Comparison of ENCODE assay signal across 26 cellular contexts in the genomic region with DNA sequence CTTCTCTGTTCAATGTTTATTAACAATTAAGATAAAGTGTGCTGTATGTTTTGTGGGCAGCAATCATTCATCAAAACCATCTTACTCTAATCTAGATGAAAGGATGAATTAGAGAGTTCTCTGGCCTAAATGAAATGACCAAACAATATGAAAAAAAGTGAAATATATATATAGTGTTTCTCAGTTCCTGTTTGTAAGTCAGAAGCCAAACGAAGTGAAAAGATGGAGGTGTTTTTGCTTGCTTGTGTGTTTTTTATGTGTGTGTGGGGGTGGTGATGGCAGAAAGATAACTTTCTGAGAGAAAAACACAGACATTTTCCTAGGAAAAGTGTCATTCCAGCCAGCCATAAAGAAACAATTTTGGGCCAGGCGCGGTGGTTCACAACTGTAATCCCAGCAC.
DNase-seq lines count a peak whose midpoint lies in the region; ATAC-seq and TF ChIP-seq lines count a peak whose summit lies in the region.
"Had no signal": no experiment of that assay in that cellular context is flagged by ENCODE, and none has a peak within 500 bp of the region (broad histone marks: within the 10 kb centered on the region; RNA-seq: fewer than 3 reads in every experiment).

No MANE protein-coding gene starts in this region.

- 50% methylated on average over 3 of the region's 3 CpGs for WGBS in smooth muscle cell (ENCODE audit: low lambda C conversion rate)

- H3K4me1 ChIP-seq in OCI-LY3 (ENCODE audit: low read length) (peaks cover 27% of the 10 kb centered on the region), smooth muscle cell (ENCODE audit: low read depth) (peaks cover 4% of the 10 kb centered on the region)
- H3K4me1 ChIP-seq: Caco-2, SJCRH30 had no signal

- H3K9ac ChIP-seq in OCI-LY3 (ENCODE audit: low read length) (no peak overlapping the region), smooth muscle cell (ENCODE audit: low read depth) (no peak overlapping the region)
- H3K9ac ChIP-seq: KMS-11 had no signal

- H3K9me3 ChIP-seq in OCI-LY3 (ENCODE audit: insufficient read depth, low read length) (no peaks in the 10 kb centered on the region), smooth muscle cell (replicated peaks; ENCODE audit: low read depth) (no peaks in the 10 kb centered on the region)
- H3K9me3 ChIP-seq: Caco-2, SJCRH30 had no signal

- H3K27me3 ChIP-seq in OCI-LY3 (ENCODE audit: low read depth, low read length) (no peaks in the 10 kb centered on the region), smooth muscle cell (ENCODE audit: low read depth) (no peaks in the 10 kb centered on the region)
- H3K27me3 ChIP-seq: SJCRH30 had no signal

- ATAC-seq in GM18858 (IDR thresholded peaks at IDR 0.05; ENCODE audit: unreplicated experiment) (peak; percentile 54), HG03432 (IDR thresholded peaks at IDR 0.05; ENCODE audit: unreplicated experiment) (peak; percentile 71)
- ATAC-seq: CD8-positive, alpha-beta T cell; Right ventricle myocardium inferior; SK-N-SH treated with all-trans-retinoic acid at 6 μM for 48 hours had no signal

- H2AFZ ChIP-seq in OCI-LY3 (ENCODE audit: low read depth, low read length), result peak overlapping the region; percentile 37; the same call in 1 of the 2 replicates
- peak overlapping the region; percentile 10 for H2AFZ ChIP-seq in smooth muscle cell (ENCODE audit: low read depth)

- H3K27ac ChIP-seq in OCI-LY3 (ENCODE audit: low read length), result peak overlapping the region; percentile 37
- H3K27ac ChIP-seq in smooth muscle cell (ENCODE audit: low read depth), result no peak overlapping the region
- H3K27ac ChIP-seq: KMS-11, SJCRH30 had no signal

- H4K20me1 ChIP-seq in OCI-LY3 (ENCODE audit: insufficient read depth, low read length) (no peaks in the 10 kb centered on the region), smooth muscle cell (ENCODE audit: low read depth) (no peaks in the 10 kb centered on the region)

- DNase-seq in smooth muscle cell (lab: John Stamatoyannopoulos, UW; ENCODE audit: unreplicated experiment), result no peak
- DNase-seq in GM13976 (ENCODE audit: low spot score), result no peak
- no peak for DNase-seq in 8988T
- DNase-seq in KG1 (lab: John Stamatoyannopoulos, UW), result no peak
- DNase-seq: C1 segment of cervical spinal cord; Caco-2; CD8-positive, alpha-beta T cell; DMS79; EL; GDM1; H7; IMR-90; NCI-H1092 treated with DMSO at 0.1 percent for 48 hours; NCI-H1436; NCI-H1930; NCI-H2107; NCI-H524; NCI-H774; SJCRH30; T-helper 2 cell had no signal

- H3K4me2 ChIP-seq in OCI-LY3 (ENCODE audit: low read length) (peak overlapping the region; percentile 50), smooth muscle cell (no peak overlapping the region)
- H3K4me2 ChIP-seq: KMS-11 had no signal

- in situ Hi-C loops in GM13976 (cut with MboI; ENCODE audit: low sequenced_read_pairs, unreplicated experiment), result no loop called here

- TF ChIP-seq CTCF in OCI-LY3 (IDR thresholded peaks at IDR 0.05; ENCODE audit: low read depth, low read length) (no peak), smooth muscle cell (IDR thresholded peaks at IDR 0.05; ENCODE audit: borderline replicate concordance, insufficient read depth, poor library complexity, severe bottlenecking) (no peak), GM13976 (IDR thresholded peaks at IDR 0.05; ENCODE audit: borderline replicate concordance, control extremely low read depth, extremely low read depth, insufficient read depth, missing control alignments) (no peak)

- no peaks in the 10 kb centered on the region for H3F3A ChIP-seq in smooth muscle cell (ENCODE audit: low read depth)

- H3K79me2 ChIP-seq in OCI-LY3 (ENCODE audit: low read length) (no peaks in the 10 kb centered on the region), smooth muscle cell (ENCODE audit: low read depth) (no peaks in the 10 kb centered on the region)

- H3K36me3 ChIP-seq in OCI-LY3 (replicated peaks; ENCODE audit: low read depth, low read length) (no peaks in the 10 kb centered on the region), smooth muscle cell (ENCODE audit: low read depth) (no peaks in the 10 kb centered on the region)
- H3K36me3 ChIP-seq: SJCRH30 had no signal

- H3K4me3 ChIP-seq in OCI-LY3 (ENCODE audit: low read length), result peak overlapping the region; percentile 13; the same call in 1 of the 2 replicates
- no peak overlapping the region for H3K4me3 ChIP-seq in smooth muscle cell
- H3K4me3 ChIP-seq: SJCRH30 had no signal
